ENCODE assay signal across 27 cellular contexts in genomic region chr3:31011383-31011782, GRCh38.
DNase-seq lines count a peak whose midpoint lies in the region; ATAC-seq lines count a peak whose summit lies in the region.
"Had no signal": no experiment of that assay in that cellular context is flagged by ENCODE, and none has a peak within 500 bp of the region (broad histone marks: within the 10 kb centered on the region; RNA-seq: fewer than 3 reads in every experiment).

No MANE protein-coding gene starts in this region.

- in situ Hi-C loops in G401 (cut with HindIII; ENCODE audit: low sequenced_read_pairs) = no loop called here

- peaks cover 0 to 5% of the 10 kb centered on the region in 2 donors for H3K9me3 Mint-ChIP-seq in stimulated activated naive CD8-positive, alpha-beta T cell treated with anti-CD3 and anti-CD28 coated beads, Interleukin-15, amount 100 ng/mL, for 72 hours
- H3K9me3 Mint-ChIP-seq: CD8-positive, alpha-beta memory T cell; IgD-negative memory B cell; stimulated activated memory B cell treated with anti-CD40 and anti-IgM and Interleukin-4, amounts not matched to agents 10 μg/mL and 1 μg/mL and 100 μg/mL, for 72 hours had no signal

- DNase-seq in COR-L47 (lab: John Stamatoyannopoulos, UW) (peak; percentile 83), G401 (ENCODE audit: low spot score) (peak; percentile 6), NCI-H345 (lab: John Stamatoyannopoulos, UW) (peak; percentile 94), SHP77 treated with DMSO at 0.1 percent for 48 hours (lab: John Stamatoyannopoulos, UW) (peak; percentile 86), DMS114 treated with DMSO at 0.1 percent for 48 hours (lab: John Stamatoyannopoulos, UW; ENCODE audit: unreplicated experiment) (no peak)
- DNase-seq in stimulated activated naive CD8-positive, alpha-beta T cell treated with anti-CD3 and anti-CD28 coated beads, Interleukin-15, amount 100 ng/mL, for 72 hours = no peak
- DNase-seq: activated CD4-positive, alpha-beta T cell treated with anti-CD3 and anti-CD28 coated beads, Interleukin-2, amount 10 ng/mL, durations not matched to agents 24 days and 14 days; activated CD8-positive, alpha-beta memory T cell treated with anti-CD3 and anti-CD28 coated beads for 24 hours; activated T-cell treated with anti-CD3 and anti-CD28 coated beads for 4 hours; amygdala; BE2C; CD8-positive, alpha-beta memory T cell; effector CD4-positive, alpha-beta T cell; GM23248; NCI-H187 treated with DMSO at 0.1 percent for 48 hours; NCI-H524; ovary; substantia nigra; T1000 had no signal

- no peak overlapping the region for H3K27ac Mint-ChIP-seq in stimulated activated naive CD8-positive, alpha-beta T cell treated with anti-CD3 and anti-CD28 coated beads, Interleukin-15, amount 100 ng/mL, for 72 hours
- H3K27ac Mint-ChIP-seq: activated CD4-positive, alpha-beta T cell treated with anti-CD3 and anti-CD28 coated beads, Interleukin-2, amount 10 ng/mL, durations not matched to agents 24 days and 14 days; activated naive CD4-positive, alpha-beta T cell treated with anti-CD3 and anti-CD28 coated beads, Interleukin-2, amount 50 U/mL, for 72 hours; IgD-negative memory B cell; stimulated activated memory B cell treated with anti-CD40 and anti-IgM and Interleukin-4, amounts not matched to agents 10 μg/mL and 1 μg/mL and 100 μg/mL, for 72 hours; type B pancreatic cell had no signal

- ATAC-seq in GM21515 (IDR thresholded peaks at IDR 0.05; ENCODE audit: unreplicated experiment) (no peak), HG02610 (IDR thresholded peaks at IDR 0.05; ENCODE audit: unreplicated experiment) (no peak)
- ATAC-seq in stimulated activated naive CD8-positive, alpha-beta T cell treated with anti-CD3 and anti-CD28 coated beads, Interleukin-15, amount 100 ng/mL, for 72 hours = no peak
- ATAC-seq: activated naive CD4-positive, alpha-beta T cell treated with anti-CD3 and anti-CD28 coated beads, Interleukin-2, amount 50 U/mL, for 72 hours; left lobe of liver; stimulated activated memory B cell treated with anti-CD40 and anti-IgM and Interleukin-4, amounts not matched to agents 10 μg/mL and 1 μg/mL and 100 μg/mL, for 72 hours had no signal

- no peaks in the 10 kb centered on the region for H3K4me1 Mint-ChIP-seq in stimulated activated naive CD8-positive, alpha-beta T cell treated with anti-CD3 and anti-CD28 coated beads, Interleukin-15, amount 100 ng/mL, for 72 hours
- H3K4me1 Mint-ChIP-seq: stimulated activated memory B cell treated with anti-CD40 and anti-IgM and Interleukin-4, amounts not matched to agents 10 μg/mL and 1 μg/mL and 100 μg/mL, for 72 hours had no signal

- H3K27me3 Mint-ChIP-seq in stimulated activated naive CD8-positive, alpha-beta T cell treated with anti-CD3 and anti-CD28 coated beads, Interleukin-15, amount 100 ng/mL, for 72 hours = no peaks in the 10 kb centered on the region
- H3K27me3 Mint-ChIP-seq: activated CD4-positive, alpha-beta T cell treated with anti-CD3 and anti-CD28 coated beads, Interleukin-2, amount 10 ng/mL, durations not matched to agents 24 days and 14 days; stimulated activated memory B cell treated with anti-CD40 and anti-IgM and Interleukin-4, amounts not matched to agents 10 μg/mL and 1 μg/mL and 100 μg/mL, for 72 hours; type B pancreatic cell had no signal

- no peak overlapping the region for H3K4me3 Mint-ChIP-seq in stimulated activated naive CD8-positive, alpha-beta T cell treated with anti-CD3 and anti-CD28 coated beads, Interleukin-15, amount 100 ng/mL, for 72 hours
- H3K4me3 Mint-ChIP-seq: activated CD4-positive, alpha-beta T cell treated with anti-CD3 and anti-CD28 coated beads, Interleukin-2, amount 10 ng/mL, durations not matched to agents 24 days and 14 days; CD8-positive, alpha-beta memory T cell; IgD-negative memory B cell; neural crest cell; stimulated activated memory B cell treated with anti-CD40 and anti-IgM and Interleukin-4, amounts not matched to agents 10 μg/mL and 1 μg/mL and 100 μg/mL, for 72 hours; type B pancreatic cell had no signal

Comparison
In these comparisons a context has a peak if more than half of its experiments do, and no peak if none do; other contexts are left out.
1. DNase-seq: peak in COR-L47 (single experiment), G401 (single experiment), NCI-H345 (single experiment) and SHP77 treated with DMSO at 0.1 percent for 48 hours (single experiment); none in DMS114 treated with DMSO at 0.1 percent for 48 hours (single experiment) and stimulated activated naive CD8-positive, alpha-beta T cell treated with anti-CD3 and anti-CD28 coated beads, Interleukin-15, amount 100 ng/mL, for 72 hours (0 of 2).